ENCODE assay signal across 20 cellular contexts in the genomic region with DNA sequence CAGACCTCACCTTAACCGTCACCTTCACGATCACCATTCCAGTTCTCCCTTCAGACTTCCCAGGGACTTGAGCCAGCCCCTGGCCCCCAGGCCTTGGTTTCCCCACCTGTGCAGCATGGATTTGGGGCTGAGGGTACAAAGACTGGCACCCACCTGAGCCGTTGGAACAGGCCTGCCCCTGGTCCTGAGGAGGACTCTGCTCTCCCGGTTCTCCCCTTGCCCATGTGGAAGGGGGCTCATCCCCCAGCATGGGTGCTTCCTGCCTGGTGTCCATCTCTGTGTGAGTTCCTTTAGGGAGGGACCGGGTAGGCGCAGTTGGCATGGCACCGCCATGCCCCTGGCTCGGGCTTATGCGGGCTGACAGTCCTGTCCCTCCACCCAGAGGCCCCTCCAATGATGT.
"Had no signal": no experiment of that assay in that cellular context is flagged by ENCODE, and none has a peak within 500 bp of the region (broad histone marks: within the 10 kb centered on the region; RNA-seq: fewer than 3 reads in every experiment).

No MANE protein-coding gene starts in this region.

- H3K4me1 ChIP-seq: tibial artery had no signal

- H3K4me3 ChIP-seq: coronary artery, SJSA1, tibial artery had no signal

- ATAC-seq: activated CD8-positive, alpha-beta memory T cell treated with anti-CD3 and anti-CD28 coated beads, Interleukin-2, amount 10 ng/mL, durations not matched to agents 7 days and 5 days; left lobe of liver; T-helper 17 cell had no signal

- DNase-seq: activated CD4-positive, alpha-beta memory T cell treated with anti-CD3 and anti-CD28 coated beads, Interleukin-2, amount 10 ng/mL, durations not matched to agents 7 days and 5 days; activated CD4-positive, alpha-beta T cell treated with anti-CD3 and anti-CD28 coated beads for 4 hours; activated CD8-positive, alpha-beta memory T cell treated with anti-CD3 and anti-CD28 coated beads, Interleukin-2, amount 10 ng/mL, durations not matched to agents 7 days and 5 days; anterior cingulate cortex; brain microvascular endothelial cell; erythroblast; foreskin melanocyte; hypothalamus; islet precursor cell; mammary epithelial cell; stimulated activated CD4-positive, alpha-beta T cell treated with anti-CD3 and anti-CD28 coated beads, Interleukin-12 subunit alpha, Interleukin-12 subunit beta, amount 100 ng/mL, for 4 hours; stimulated activated CD4-positive, alpha-beta T cell treated with anti-CD3 and anti-CD28 coated beads, Interleukin-1b, Interleukin-23, amount 100 ng/mL, for 48 hours; stimulated activated CD8-positive, alpha-beta memory T cell treated with anti-CD3 and anti-CD28 coated beads, Interleukin-4, amount 100 ng/mL, for 48 hours; stimulated activated naive CD4-positive, alpha-beta T cell; T-helper 17 cell; tibial artery had no signal

- H3K27ac ChIP-seq: brain microvascular endothelial cell, coronary artery, SJSA1, tibial artery, WERI-Rb-1 had no signal

- H3K27me3 ChIP-seq: brain microvascular endothelial cell, tibial artery had no signal

- H3K36me3 ChIP-seq: brain microvascular endothelial cell, SJSA1, WERI-Rb-1 had no signal

- H3K9me3 ChIP-seq: tibial artery had no signal
